11 cellular contexts compared by ENCODE assay signal in genomic region chr2:10162586-10163497, GRCh38. TPM values are rescaled to one million over a fixed set of nuclear protein-coding genes. Genes with fewer than 3 reads are reported as not detected.
DNase-seq lines count a peak whose midpoint lies in the region; ATAC-seq and TF ChIP-seq lines count a peak whose summit lies in the region.
"Had no signal": no experiment of that assay in that cellular context is flagged by ENCODE, and none has a peak within 500 bp of the region (broad histone marks: within the 10 kb centered on the region; RNA-seq: fewer than 3 reads in every experiment).

No MANE protein-coding gene starts in this region.

- no peak overlapping the region for H3K4me3 ChIP-seq in Caco-2 (ENCODE audit: low read depth, low read length)
- H3K4me3 ChIP-seq in NB4 (ENCODE audit: low read depth, low read length): no peak overlapping the region
- H3K4me3 ChIP-seq: right lobe of liver, SK-N-MC had no signal

- H3K36me3 Mint-ChIP-seq in Caco-2 (ENCODE audit: insufficient read depth, unreplicated experiment): peaks cover 16% of the 10 kb centered on the region
- peaks cover 6% of the 10 kb centered on the region for H3K36me3 Mint-ChIP-seq in activated CD4-positive, alpha-beta memory T cell treated with anti-CD3 and anti-CD28 coated beads for 36 hours

- DNase-seq in Caco-2: peak in 1 of 2 experiments; percentile 72
- DNase-seq in NB4 (ENCODE audit: low read depth): peak; percentile 32
- peak; percentile 74 for DNase-seq in left kidney (ENCODE audit: low read depth, low spot score)
- DNase-seq in EL: no peak
- DNase-seq in T1000 (lab: John Stamatoyannopoulos, UW): no peak
- DNase-seq in activated CD4-positive, alpha-beta memory T cell treated with anti-CD3 and anti-CD28 coated beads for 36 hours: no peak
- DNase-seq: immature natural killer cell had no signal

- no peak overlapping the region for H3K4me3 Mint-ChIP-seq in Caco-2 (ENCODE audit: unreplicated experiment)
- H3K4me3 Mint-ChIP-seq in activated CD4-positive, alpha-beta memory T cell treated with anti-CD3 and anti-CD28 coated beads for 36 hours: no peak overlapping the region

- H3K9me3 ChIP-seq in Caco-2: no peaks in the 10 kb centered on the region
- H3K9me3 ChIP-seq: right lobe of liver had no signal

- TF ChIP-seq CTCF in Caco-2 (IDR thresholded peaks at IDR 0.05; ENCODE audit: insufficient read depth in 1 of 2, low read depth in 1 of 2, low read length in 1 of 2, severe bottlenecking in 1 of 2, unreplicated experiment in 1 of 2) (peak; percentile 42 to 47), NB4 (IDR thresholded peaks at IDR 0.05; ENCODE audit: low read depth, low read length) (peak; percentile 17), VCaP (conservative IDR thresholded peaks at IDR 0.05) (0 out of 2 replicates have a peak, but pooled peaks have one; percentile 13)

- H3K27me3 ChIP-seq in Caco-2 (replicated peaks; ENCODE audit: control insufficient read depth, insufficient read depth, low read length): no peaks in the 10 kb centered on the region
- H3K27me3 ChIP-seq: right lobe of liver had no signal

- POLR2A ChIA-PET in Caco-2 (lab: Charles Lee): no interaction called here
- POLR2A ChIA-PET in activated CD4-positive, alpha-beta memory T cell treated with anti-CD3 and anti-CD28 coated beads for 36 hours (lab: Charles Lee): no interaction called here

- H3K4me1 Mint-ChIP-seq in Caco-2 (ENCODE audit: low read depth, unreplicated experiment): peaks cover 7% of the 10 kb centered on the region
- peaks cover 8% of the 10 kb centered on the region for H3K4me1 Mint-ChIP-seq in activated CD4-positive, alpha-beta memory T cell treated with anti-CD3 and anti-CD28 coated beads for 36 hours (ENCODE audit: low read depth)

- no peak overlapping the region for H3K27ac Mint-ChIP-seq in Caco-2 (ENCODE audit: unreplicated experiment)
- H3K27ac Mint-ChIP-seq in activated CD4-positive, alpha-beta memory T cell treated with anti-CD3 and anti-CD28 coated beads for 36 hours: no peak overlapping the region

- no peak for TF ChIP-seq POLR2A in NB4 (IDR thresholded peaks at IDR 0.05; ENCODE audit: extremely low read depth, insufficient read length)

- no peak overlapping the region for H3K27ac ChIP-seq in VCaP
- H3K27ac ChIP-seq: right lobe of liver, SK-N-MC had no signal

- CTCF ChIA-PET in Caco-2 (lab: Charles Lee): interaction anchor here (0.6 to 1.9 kb wide), 10 partner anchors 30 to 272 kb away, joined by 3 to 18 read pairs (median 4); partner anchors contain the start of gene HPCAL1
- CTCF ChIA-PET in activated CD4-positive, alpha-beta memory T cell treated with anti-CD3 and anti-CD28 coated beads for 36 hours (lab: Charles Lee): interaction anchor here (0.8 to 2.4 kb wide), 3 partner anchors 20 to 272 kb away, joined by 4 to 12 read pairs (median 6); no protein-coding TSS in a partner anchor

- peaks cover 8% of the 10 kb centered on the region for H3K4me1 ChIP-seq in Caco-2
- H3K4me1 ChIP-seq: right lobe of liver had no signal

- no TSS peak for BruUV-seq in Caco-2 (replicated peaks; lab: Mats Ljungman, UMichigan)

- no peaks in the 10 kb centered on the region for H3K36me3 ChIP-seq in Caco-2 (ENCODE audit: control insufficient read depth, insufficient read depth, low read length)
- H3K36me3 ChIP-seq: right lobe of liver had no signal

- intact Hi-C loops in Caco-2 (cut with micrococcal nuclease; ENCODE audit: unreplicated experiment): loop anchor here (10.0 kb wide), 1 partner anchor 62 kb away; no protein-coding TSS in a partner anchor
- intact Hi-C loops in activated CD4-positive, alpha-beta memory T cell treated with anti-CD3 and anti-CD28 coated beads for 36 hours (cut with micrococcal nuclease): no loop called here

- H3K9me3 Mint-ChIP-seq in Caco-2 (ENCODE audit: unreplicated experiment): no peaks in the 10 kb centered on the region
- no peaks in the 10 kb centered on the region for H3K9me3 Mint-ChIP-seq in activated CD4-positive, alpha-beta memory T cell treated with anti-CD3 and anti-CD28 coated beads for 36 hours
- H3K9me3 Mint-ChIP-seq: immature natural killer cell had no signal

- ATAC-seq in HG03280 (IDR thresholded peaks at IDR 0.05; ENCODE audit: unreplicated experiment): no peak

- H3K27me3 Mint-ChIP-seq in Caco-2 (ENCODE audit: insufficient read depth, unreplicated experiment): no peaks in the 10 kb centered on the region
- no peaks in the 10 kb centered on the region for H3K27me3 Mint-ChIP-seq in activated CD4-positive, alpha-beta memory T cell treated with anti-CD3 and anti-CD28 coated beads for 36 hours

RNA-seq across cellular contexts. Expression of gene RRM2, which starts 40.3 kb away (rescaled TPM):
- 160 and 169 TPM in 2 replicates for total RNA-seq in Caco-2 (2022)
- 100 to 1,000 TPM; 523 to 528 TPM for total RNA-seq in activated CD4-positive, alpha-beta memory T cell treated with anti-CD3 and anti-CD28 coated beads for 36 hours

Comparison
In these comparisons a context has a peak if more than half of its experiments do, and no peak if none do; other contexts are left out.
1. DNase-seq: peak in NB4 (single experiment) and left kidney (single experiment); none in EL (single experiment), T1000 (single experiment) and activated CD4-positive, alpha-beta memory T cell treated with anti-CD3 and anti-CD28 coated beads for 36 hours (single experiment).
2. Peak in every context shown above with its lines, with median percentiles within 50 percentile points of each other: CTCF ChIP-seq.